ENCODE assay signal across 1 cellular context in genomic region chr16:78987676-78988075, GRCh38.
TF ChIP-seq lines count a peak whose summit lies in the region.

No MANE protein-coding gene starts in this region.

TF ChIP-seq in GM23338, 12 proteins besides CTCF, POLR2A, EP300 and RAD21:
- no peak for TF ChIP-seq ZNF462 (CRISPR knock-in tag; IDR thresholded peaks at IDR 0.05)
